Comparison of ENCODE assay signal across 20 cellular contexts in the genomic region with DNA sequence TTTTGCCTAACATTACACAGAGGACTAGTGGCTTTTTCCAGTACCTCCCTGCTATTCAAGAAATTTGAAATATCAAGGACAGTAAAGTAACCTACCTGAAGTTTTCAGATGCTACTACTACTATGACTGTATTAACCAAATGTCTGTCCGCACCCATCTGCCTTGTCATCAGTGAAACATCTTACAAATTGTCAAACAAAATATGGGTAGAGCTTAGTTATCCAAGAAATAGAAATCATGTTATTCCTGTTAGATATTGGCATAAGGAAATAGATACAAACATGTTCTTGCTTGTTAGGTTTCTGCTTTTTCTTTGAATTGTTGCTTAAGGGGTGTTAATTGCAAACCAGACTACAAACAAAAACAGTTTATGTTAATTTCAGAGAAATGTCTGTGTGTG.
DNase-seq lines count a peak whose midpoint lies in the region; ATAC-seq, FAIRE-seq and TF ChIP-seq lines count a peak whose summit lies in the region.
"Had no signal": no experiment of that assay in that cellular context is flagged by ENCODE, and none has a peak within 500 bp of the region (broad histone marks: within the 10 kb centered on the region; RNA-seq: fewer than 3 reads in every experiment).

No MANE protein-coding gene starts in this region.

- WGBS in SK-N-SH (ENCODE audit: low lambda C conversion rate): 36% methylated on average over 1 of the region's 1 CpG
- 80 to 83% methylated on average over 1 of the region's 1 CpG for WGBS in tibial nerve, 2 donors

- POLR2A ChIA-PET in SK-N-SH (lab: Yijun Ruan, JAX): no interaction called here

- H3K9me3 ChIP-seq in SK-N-SH (no peaks in the 10 kb centered on the region), tibial nerve (no peaks in the 10 kb centered on the region)
- H3K9me3 ChIP-seq: BE2C, neutrophil had no signal

- no peaks in the 10 kb centered on the region for H3K4me1 ChIP-seq in SK-N-SH (ENCODE audit: control insufficient read depth in 1 of 2, insufficient read depth in 2 of 2, low read depth in 1 of 2, low read length in 1 of 2)
- H3K4me1 ChIP-seq in tibial nerve: peaks cover 0 to 8% (median 0%) of the 10 kb centered on the region in 4 donors
- H3K4me1 ChIP-seq: BE2C had no signal

- H3K36me3 ChIP-seq in SK-N-SH (replicated peaks in 1 of 2; ENCODE audit: control insufficient read depth in 1 of 2, insufficient read depth in 2 of 2, low read length in 1 of 2) (no peaks in the 10 kb centered on the region), bronchial epithelial cell (ENCODE audit: control insufficient read depth, insufficient read depth, low read length) (no peaks in the 10 kb centered on the region), tibial nerve (no peaks in the 10 kb centered on the region)
- H3K36me3 ChIP-seq: BE2C, neutrophil had no signal

- 0 out of 2 replicates have a peak, but pooled peaks cover 4% of the 10 kb centered on the region for H3K27me3 ChIP-seq in SK-N-SH (ENCODE audit: insufficient read depth)
- no peaks in the 10 kb centered on the region for H3K27me3 ChIP-seq in bronchial epithelial cell (ENCODE audit: control insufficient read depth, insufficient read depth, low read length)
- peaks cover 0 to 17% of the 10 kb centered on the region in 2 donors for H3K27me3 ChIP-seq in tibial nerve
- H3K27me3 ChIP-seq: BE2C, neutrophil had no signal

- no peak for TF ChIP-seq CTCF in SK-N-SH (IDR thresholded peaks at IDR 0.05)
- TF ChIP-seq CTCF in bronchial epithelial cell (IDR thresholded peaks at IDR 0.05; ENCODE audit: insufficient read depth, low read length, severe bottlenecking): no peak
- TF ChIP-seq CTCF in nephron (IDR thresholded peaks at IDR 0.05; ENCODE audit: unreplicated experiment in 3 of 3): no peak
- TF ChIP-seq CTCF in tibial nerve (IDR thresholded peaks at IDR 0.05): no peak
- no peak for TF ChIP-seq CTCF in GM10266 (IDR thresholded peaks at IDR 0.05; ENCODE audit: control insufficient read depth, insufficient read depth, low read depth, missing control alignments)

- no peak for TF ChIP-seq RAD21 in SK-N-SH (IDR thresholded peaks at IDR 0.05; ENCODE audit: low read length)

- no peaks in the 10 kb centered on the region for H3K9me2 ChIP-seq in SK-N-SH

- peak overlapping the region; percentile 29 to 91 (median 67) for H3K27ac Mint-ChIP-seq in nephron
- H3K27ac Mint-ChIP-seq: activated B cell treated with CpG ODN at 0.5 μM for 24 hours; activated naive CD4-positive, alpha-beta T cell treated with anti-CD3 and anti-CD28 coated beads, Interleukin-2, amount 50 U/mL, for 72 hours; T-helper 1 cell treated with Interleukin-12 subunit alpha and Interleukin-12 subunit beta and Interleukin-4 antibody, amounts not matched to agents 30 μg/mL and 1 μg/mL, for 36 hours had no signal

- peaks cover 4% of the 10 kb centered on the region for H3F3A ChIP-seq in SK-N-SH (replicated peaks; ENCODE audit: insufficient read depth)

- H3K9me3 Mint-ChIP-seq in nephron: no peaks in the 10 kb centered on the region
- H3K9me3 Mint-ChIP-seq: activated B cell treated with CpG ODN at 0.5 μM for 24 hours; activated naive CD4-positive, alpha-beta T cell treated with anti-CD3 and anti-CD28 coated beads, Interleukin-2, amount 50 U/mL, for 72 hours; T-helper 1 cell treated with Interleukin-12 subunit alpha and Interleukin-12 subunit beta and Interleukin-4 antibody, amounts not matched to agents 30 μg/mL and 1 μg/mL, for 36 hours had no signal

- no peak overlapping the region for H3K4me3 Mint-ChIP-seq in nephron
- H3K4me3 Mint-ChIP-seq: activated B cell treated with CpG ODN at 0.5 μM for 24 hours; T-helper 1 cell treated with Interleukin-12 subunit alpha and Interleukin-12 subunit beta and Interleukin-4 antibody, amounts not matched to agents 30 μg/mL and 1 μg/mL, for 36 hours had no signal

- H3K4me1 Mint-ChIP-seq in nephron: peaks cover 24% of the 10 kb centered on the region
- H3K4me1 Mint-ChIP-seq: activated B cell treated with CpG ODN at 0.5 μM for 24 hours had no signal

- H3K4me3 ChIP-seq in SK-N-SH (ENCODE audit: low read depth in 2 of 2, low read length in 1 of 2) (no peak overlapping the region), bronchial epithelial cell (ENCODE audit: low read depth, low read length) (no peak overlapping the region), tibial nerve (no peak overlapping the region)

- no peak for TF ChIP-seq POLR2A in tibial nerve (IDR thresholded peaks at IDR 0.05)

- DNase-seq in SK-N-SH: no peak
- peak; percentile 76 for DNase-seq in bronchial epithelial cell (ENCODE audit: low read depth)
- no peak for DNase-seq in tibial nerve (ENCODE audit: low spot score in 2 of 2)
- no peak for DNase-seq in NCI-H2171 treated with DMSO at 0.1 percent for 48 hours (lab: John Stamatoyannopoulos, UW)
- DNase-seq in activated T-cell treated with anti-CD3 and anti-CD28 coated beads, Interleukin-2, amount 50 U/mL, for 1 hour: no peak
- no peak for DNase-seq in GM10266 (ENCODE audit: extremely low spot score)
- DNase-seq: activated B cell treated with CpG ODN at 0.5 μM for 24 hours; BE2C; effector CD4-positive, alpha-beta T cell; Karpas-422; NCI-H1092 treated with DMSO at 0.1 percent for 48 hours; NCI-H524 treated with DMSO at 0.1 percent for 48 hours; SIG-M5; stimulated activated naive CD4-positive, alpha-beta T cell treated with Interleukin-2 at 50 U/mL for 16 hours had no signal

- peaks cover 16% of the 10 kb centered on the region for H3K36me3 Mint-ChIP-seq in nephron (ENCODE audit: low read depth)
- H3K36me3 Mint-ChIP-seq: activated naive CD4-positive, alpha-beta T cell treated with anti-CD3 and anti-CD28 coated beads, Interleukin-2, amount 50 U/mL, for 72 hours had no signal

- CTCF ChIA-PET in SK-N-SH (lab: Yijun Ruan, JAX): no interaction called here

- no peak for FAIRE-seq in bronchial epithelial cell (lab: Jason Lieb, UNC)

- H4K20me1 ChIP-seq in SK-N-SH (ENCODE audit: insufficient read depth): no peaks in the 10 kb centered on the region

- H3K79me2 ChIP-seq in SK-N-SH (ENCODE audit: insufficient read depth): no peaks in the 10 kb centered on the region

- no peak for ATAC-seq in SK-N-SH treated with all-trans-retinoic acid at 6 μM for 48 hours
- ATAC-seq: activated naive CD4-positive, alpha-beta T cell treated with anti-CD3 and anti-CD28 coated beads, Interleukin-2, amount 50 U/mL, for 72 hours had no signal

- 0 out of 2 replicates have a peak overlapping the region, but pooled peaks have one; percentile 32 for H3K4me2 ChIP-seq in SK-N-SH

- H3K27ac ChIP-seq in SK-N-SH (ENCODE audit: low read depth in 2 of 2, low read length in 1 of 2) (no peak overlapping the region), tibial nerve (peak overlapping the region in 3 of 4 donors; percentile 56 to 80 (median 76))
- H3K27ac ChIP-seq: 22Rv1, neutrophil had no signal

- no peaks in the 10 kb centered on the region for H3K27me3 Mint-ChIP-seq in nephron (ENCODE audit: low read depth)
- H3K27me3 Mint-ChIP-seq: activated B cell treated with CpG ODN at 0.5 μM for 24 hours had no signal

- no peak overlapping the region for H2AFZ ChIP-seq in SK-N-SH (ENCODE audit: low read depth)

- TF ChIP-seq EP300 in SK-N-SH (IDR thresholded peaks at IDR 0.05; ENCODE audit: borderline replicate concordance in 1 of 2, low read depth in 1 of 2, low read length in 1 of 2) (no peak), tibial nerve (IDR thresholded peaks at IDR 0.05) (no peak)

- H3K9ac ChIP-seq in SK-N-SH: no peak overlapping the region

TF ChIP-seq in SK-N-SH, 30 proteins besides CTCF, POLR2A, EP300 and RAD21 (continues in another document):
- TF ChIP-seq SMC3 (IDR thresholded peaks at IDR 0.05; ENCODE audit: low read depth, low read length): no peak

TF ChIP-seq in SK-N-SH treated with all-trans-retinoic acid at 6 μM for 48 hours, 23 proteins besides CTCF, POLR2A, EP300 and RAD21 (continues in another document):
- no peak for TF ChIP-seq PPARA (CRISPR knock-in tag; IDR thresholded peaks at IDR 0.05; ENCODE audit: borderline replicate concordance)
- no peak for TF ChIP-seq ZNF8 (CRISPR knock-in tag; IDR thresholded peaks at IDR 0.05)
- no peak for TF ChIP-seq ZNF565 (CRISPR knock-in tag; conservative IDR thresholded peaks at IDR 0.05; ENCODE audit: low read depth)
- no peak for TF ChIP-seq ZFP30 (CRISPR knock-in tag; IDR thresholded peaks at IDR 0.05)
- TF ChIP-seq RARB (CRISPR knock-in tag; IDR thresholded peaks at IDR 0.05): no peak
- TF ChIP-seq OSR1 (CRISPR knock-in tag; IDR thresholded peaks at IDR 0.05): no peak
- no peak for TF ChIP-seq ESRRG (CRISPR knock-in tag; IDR thresholded peaks at IDR 0.05)
- no peak for TF ChIP-seq BACH2 (CRISPR knock-in tag; IDR thresholded peaks at IDR 0.05; ENCODE audit: borderline replicate concordance)
- no peak for TF ChIP-seq ZFP3 (CRISPR knock-in tag; IDR thresholded peaks at IDR 0.05)
- no peak for TF ChIP-seq CSDC2 (CRISPR knock-in tag; IDR thresholded peaks at IDR 0.05)
- TF ChIP-seq, protein P1, sequence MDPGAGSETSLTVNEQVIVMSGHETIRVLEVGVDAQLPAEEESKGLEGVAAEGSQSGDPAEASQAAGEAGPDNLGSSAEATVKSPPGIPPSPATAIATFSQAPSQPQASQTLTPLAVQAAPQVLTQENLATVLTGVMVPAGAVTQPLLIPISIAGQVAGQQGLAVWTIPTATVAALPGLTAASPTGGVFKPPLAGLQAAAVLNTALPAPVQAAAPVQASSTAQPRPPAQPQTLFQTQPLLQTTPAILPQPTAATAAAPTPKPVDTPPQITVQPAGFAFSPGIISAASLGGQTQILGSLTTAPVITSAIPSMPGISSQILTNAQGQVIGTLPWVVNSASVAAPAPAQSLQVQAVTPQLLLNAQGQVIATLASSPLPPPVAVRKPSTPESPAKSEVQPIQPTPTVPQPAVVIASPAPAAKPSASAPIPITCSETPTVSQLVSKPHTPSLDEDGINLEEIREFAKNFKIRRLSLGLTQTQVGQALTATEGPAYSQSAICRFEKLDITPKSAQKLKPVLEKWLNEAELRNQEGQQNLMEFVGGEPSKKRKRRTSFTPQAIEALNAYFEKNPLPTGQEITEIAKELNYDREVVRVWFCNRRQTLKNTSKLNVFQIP (CRISPR knock-in tag; IDR thresholded peaks at IDR 0.05; ENCODE audit: borderline replicate concordance, low read depth): no peak
- no peak for TF ChIP-seq GLIS3 (CRISPR knock-in tag; IDR thresholded peaks at IDR 0.05)

Comparison
In these comparisons a context has a peak if more than half of its experiments do, and no peak if none do; other contexts are left out.
1. H3K27ac ChIP-seq: peak in tibial nerve (3 of 4); none in SK-N-SH (0 of 2).